Comparison of ENCODE assay signal across 10 cellular contexts in genomic region chr1:23798662-23799142, GRCh38. TPM values are rescaled to one million over a fixed set of nuclear protein-coding genes. Genes with fewer than 3 reads are reported as not detected.
DNase-seq lines count a peak whose midpoint lies in the region; ATAC-seq, FAIRE-seq and TF ChIP-seq lines count a peak whose summit lies in the region.
"Had no signal": no experiment of that assay in that cellular context is flagged by ENCODE, and none has a peak within 500 bp of the region (broad histone marks: within the 10 kb centered on the region; RNA-seq: fewer than 3 reads in every experiment).

No MANE protein-coding gene starts in this region.

- H3K36me3 Mint-ChIP-seq in CD14-positive monocyte = peaks cover 34 to 60% of the 10 kb centered on the region in 2 donors
- peaks cover 0 to 19% (median 0%) of the 10 kb centered on the region in 3 donors for H3K36me3 Mint-ChIP-seq in naive thymus-derived CD8-positive, alpha-beta T cell

- no peak overlapping the region for H3K4me3 Mint-ChIP-seq in CD14-positive monocyte
- H3K4me3 Mint-ChIP-seq in naive thymus-derived CD8-positive, alpha-beta T cell = peak overlapping the region in 8 of 10 donors; percentile 26 to 97 (median 88)

- intact Hi-C loops in CD14-positive monocyte (cut with micrococcal nuclease) = no loop called here

- TF ChIP-seq CTCF in CD14-positive monocyte (IDR thresholded peaks at IDR 0.05) (no peak), LNCaP clone FGC (IDR thresholded peaks at IDR 0.05; ENCODE audit: control insufficient read depth, extremely low read depth, insufficient read depth) (no peak), bronchial epithelial cell (IDR thresholded peaks at IDR 0.05; ENCODE audit: insufficient read depth, low read length, severe bottlenecking) (peak; percentile 10)

- H3K4me3 ChIP-seq in LNCaP clone FGC (ENCODE audit: low read depth, low read length) (peak overlapping the region; percentile 68), bronchial epithelial cell (ENCODE audit: low read depth, low read length) (peak overlapping the region; percentile 95)

- H3K9me3 Mint-ChIP-seq in CD14-positive monocyte = no peaks in the 10 kb centered on the region
- no peaks in the 10 kb centered on the region for H3K9me3 Mint-ChIP-seq in naive thymus-derived CD8-positive, alpha-beta T cell

- H3K36me3 ChIP-seq in bronchial epithelial cell (ENCODE audit: control insufficient read depth, insufficient read depth, low read length) = peaks cover 32% of the 10 kb centered on the region

- peaks cover 28% of the 10 kb centered on the region for H3K4me1 Mint-ChIP-seq in CD14-positive monocyte
- peaks cover 3 to 22% (median 16%) of the 10 kb centered on the region in 4 donors for H3K4me1 Mint-ChIP-seq in naive thymus-derived CD8-positive, alpha-beta T cell

- peak overlapping the region in 6 of 7 donors; percentile 46 to 93 (median 80) for H3K27ac Mint-ChIP-seq in CD14-positive monocyte
- H3K27ac Mint-ChIP-seq in naive thymus-derived CD8-positive, alpha-beta T cell = peak overlapping the region in 4 of 10 donors; percentile 20 to 65 (median 52)

- DNase-seq in CD14-positive monocyte (ENCODE audit: low spot score) (no peak), LNCaP clone FGC (ENCODE audit: low read depth) (no peak), bronchial epithelial cell (ENCODE audit: low read depth) (no peak), cerebellum (ENCODE audit: low spot score) (no peak), OCI-M2 (lab: John Stamatoyannopoulos, UW; ENCODE audit: unreplicated experiment) (no peak), A172 (ENCODE audit: low spot score) (no peak), NCI-H2081 (lab: John Stamatoyannopoulos, UW) (no peak)
- DNase-seq in naive thymus-derived CD8-positive, alpha-beta T cell = no peak
- DNase-seq: occipital lobe had no signal

- H3K27me3 Mint-ChIP-seq in CD14-positive monocyte (ENCODE audit: low read depth in 3 of 3) = peaks cover 0 to 3% (median 0%) of the 10 kb centered on the region in 3 donors
- H3K27me3 Mint-ChIP-seq in naive thymus-derived CD8-positive, alpha-beta T cell = peaks cover 0 to 1% (median 0%) of the 10 kb centered on the region in 5 donors

- POLR2A ChIA-PET in naive thymus-derived CD8-positive, alpha-beta T cell (lab: Charles Lee) = interaction anchor here (0.7 to 8.3 kb wide), 4 partner anchors 8 to 178 kb away, joined by 3 to 64 read pairs (median 36); partner anchors contain the start of genes HMGCL, LYPLA2 and PITHD1

- ATAC-seq in naive thymus-derived CD8-positive, alpha-beta T cell = no peak

- no peak for FAIRE-seq in bronchial epithelial cell (lab: Jason Lieb, UNC)

- H3K27me3 ChIP-seq in bronchial epithelial cell (ENCODE audit: control insufficient read depth, insufficient read depth, low read length) = no peaks in the 10 kb centered on the region
- H3K27me3 ChIP-seq: thyroid gland had no signal

RNA-seq across cellular contexts. Expression of gene GALE, which starts 1.9 kb away (rescaled TPM):
- polyA plus RNA-seq in CD14-positive monocyte = 10 to 100 TPM; 17.6 to 18.0 TPM
- total RNA-seq in bronchial epithelial cell (108 and 130 TPM in 2 replicates), cerebellum (11.9 TPM)
- 1 to 10 TPM; 8.4 to 8.7 TPM for total RNA-seq in naive thymus-derived CD8-positive, alpha-beta T cell
- polyA plus RNA-seq in naive thymus-derived CD8-positive, alpha-beta T cell = 10 to 100 TPM in 2 of 3 donors, 1 to 10 TPM in 1; 8.0 to 12.7 (median 12.3) TPM
- 109 and 110 TPM in 2 replicates for total RNA-seq in A172 (2014; rRNA removed; shearing (Covaris generic))

RNA-seq across cellular contexts. Expression of gene LYPLA2, which starts 7.8 kb away (rescaled TPM):
- 10 to 100 TPM; 74.1 to 86.7 TPM for polyA plus RNA-seq in CD14-positive monocyte
- 41.9 and 42.6 TPM in 2 replicates for total RNA-seq in bronchial epithelial cell
- 10 to 100 TPM; 52.9 to 62.5 TPM for total RNA-seq in naive thymus-derived CD8-positive, alpha-beta T cell
- 100 to 1,000 TPM in 2 of 3 donors, 10 to 100 TPM in 1; 90.3 to 104 (median 101) TPM for polyA plus RNA-seq in naive thymus-derived CD8-positive, alpha-beta T cell
- total RNA-seq in cerebellum = 21.1 TPM
- 59.0 and 68.0 TPM in 2 replicates for total RNA-seq in A172 (2014; rRNA removed; shearing (Covaris generic))

RNA-seq across cellular contexts. Expression of gene PITHD1, which starts 20.5 kb away (rescaled TPM):
- polyA plus RNA-seq in CD14-positive monocyte = 10 to 100 TPM; 20.8 to 29.9 TPM
- 54.2 and 66.1 TPM in 2 replicates for total RNA-seq in bronchial epithelial cell
- total RNA-seq in naive thymus-derived CD8-positive, alpha-beta T cell = 10 to 100 TPM; 79.1 to 86.6 TPM
- polyA plus RNA-seq in naive thymus-derived CD8-positive, alpha-beta T cell = 10 to 100 TPM; 68.1 to 80.6 (median 74.3) TPM
- 46.5 TPM for total RNA-seq in cerebellum
- total RNA-seq in A172 (2014; rRNA removed; shearing (Covaris generic)) = 47.9 and 73.3 TPM in 2 replicates

RNA-seq across cellular contexts. Expression of gene HMGCL, which starts 26.5 kb away (rescaled TPM):
- polyA plus RNA-seq in CD14-positive monocyte = 10 to 100 TPM; 22.1 to 26.7 TPM
- total RNA-seq in bronchial epithelial cell (46.6 and 69.9 TPM in 2 replicates), cerebellum (9.8 TPM)
- total RNA-seq in naive thymus-derived CD8-positive, alpha-beta T cell = 10 to 100 TPM; 32.0 to 37.7 TPM
- polyA plus RNA-seq in naive thymus-derived CD8-positive, alpha-beta T cell = 10 to 100 TPM; 25.9 to 37.9 (median 34.3) TPM
- 15.3 and 21.5 TPM in 2 replicates for total RNA-seq in A172 (2014; rRNA removed; shearing (Covaris generic))

RNA-seq across cellular contexts. Expression of gene ELOA, which starts 55.4 kb away (rescaled TPM):
- polyA plus RNA-seq in CD14-positive monocyte = 10 to 100 TPM; 28.7 to 31.2 TPM
- 16.8 and 19.6 TPM in 2 replicates for total RNA-seq in bronchial epithelial cell
- 10 to 100 TPM; 27.0 to 27.6 TPM for total RNA-seq in naive thymus-derived CD8-positive, alpha-beta T cell
- 10 to 100 TPM; 17.0 to 26.4 (median 19.1) TPM for polyA plus RNA-seq in naive thymus-derived CD8-positive, alpha-beta T cell
- 18.5 TPM for total RNA-seq in cerebellum
- 28.1 and 29.4 TPM in 2 replicates for total RNA-seq in A172 (2014; rRNA removed; shearing (Covaris generic))

Comparison
In these comparisons a context has a peak if more than half of its experiments do, and no peak if none do; other contexts are left out.
1. H3K4me3 Mint-ChIP-seq: peak in naive thymus-derived CD8-positive, alpha-beta T cell (8 of 10); none in CD14-positive monocyte (0 of 2).